Comparison of ENCODE assay signal across 8 cellular contexts in the genomic region with DNA sequence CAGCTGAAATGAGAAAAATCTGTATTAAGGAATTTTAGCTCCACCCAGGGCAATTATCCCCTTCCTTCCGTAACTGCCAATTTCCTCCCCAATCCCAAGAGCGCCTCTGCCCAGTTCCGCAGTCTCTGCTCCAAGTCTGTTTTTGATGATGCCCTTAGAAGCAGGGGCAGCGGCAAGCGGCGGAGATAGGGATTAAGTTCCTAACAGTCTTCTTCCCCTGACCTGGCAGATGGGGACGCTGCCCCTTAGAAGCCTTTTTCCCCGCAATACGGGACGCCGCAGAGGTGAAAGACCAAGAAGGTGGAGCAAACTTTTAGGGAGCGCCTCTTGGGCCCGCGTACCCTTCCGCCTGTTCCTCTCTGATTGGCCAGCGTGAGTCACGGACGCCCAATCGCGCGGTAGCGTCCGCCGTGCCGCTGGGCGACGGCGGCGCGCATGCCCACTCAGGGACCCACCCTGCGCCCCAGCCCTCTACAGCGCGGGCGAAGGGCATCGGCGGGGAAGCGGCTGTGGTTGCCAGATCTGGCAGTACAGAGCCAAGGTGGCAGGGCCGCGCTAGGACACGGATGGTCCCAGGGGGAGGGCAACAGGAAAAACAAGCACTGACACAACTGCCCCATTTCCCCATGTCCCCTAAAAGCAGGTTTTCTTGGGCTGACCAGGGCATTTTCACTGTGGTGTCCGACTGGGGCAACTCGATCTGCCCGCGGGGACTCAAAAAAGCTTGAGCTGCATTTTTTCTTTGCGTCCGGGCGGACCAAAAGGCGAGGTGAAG. TPM values are rescaled to one million over a fixed set of nuclear protein-coding genes. Genes with fewer than 3 reads are reported as not detected.
DNase-seq lines count a peak whose midpoint lies in the region; ATAC-seq, FAIRE-seq and TF ChIP-seq lines count a peak whose summit lies in the region.

No MANE protein-coding gene starts in this region.

- no peak overlapping the region for H4K5ac ChIP-seq in H1 (ENCODE audit: insufficient read length, low read depth, low read length)

- peak; percentile 67 for ATAC-seq in GM21360 (IDR thresholded peaks at IDR 0.05; ENCODE audit: unreplicated experiment)
- peak; percentile 70 for ATAC-seq in memory B cell (ENCODE audit: low read depth)

- CTCF ChIA-PET in H1 (lab: Charles Lee; ENCODE audit: partially characterized antibody) = interaction anchor here (0.6 to 1.8 kb wide), 6 partner anchors 10 to 74 kb away, joined by 3 to 4 read pairs (median 3); no protein-coding TSS in a partner anchor

- no peak overlapping the region for H2BK120ac ChIP-seq in H1 (replicated peaks; ENCODE audit: low read depth, low read length)

- WGBS in H1 (ENCODE audit: extremely low coverage in 1 of 2, insufficient coverage in 1 of 2, insufficient read length in 1 of 2, insufficient replicate concordance in 2 of 2, low coverage in 1 of 2, low lambda C conversion rate in 2 of 2, missing lambda C conversion rate in 1 of 2), 2 experiments = 1% methylated on average over 33 of the region's 48 CpGs; no CpG with 5 or more reads in 1 of the 2 experiments

- no peaks in the 10 kb centered on the region for H4K20me1 ChIP-seq in H1 (replicated peaks in 1 of 2; ENCODE audit: control insufficient read depth in 1 of 2, insufficient read depth in 2 of 2, low read length in 2 of 2)

- no peak overlapping the region for H2BK15ac ChIP-seq in H1 (ENCODE audit: low read length)

- peak overlapping the region; percentile 73 to 87 for H3K4me2 ChIP-seq in H1 (ENCODE audit: insufficient read depth in 1 of 2, low read depth in 2 of 2, low read length in 2 of 2)

- H3K4me3 Mint-ChIP-seq in memory B cell = peak overlapping the region; percentile 90

- peak overlapping the region; percentile 85; the same call in 1 of the 2 replicates for H3K27ac ChIP-seq in H1 (ENCODE audit: low read depth, low read length)

- TF ChIP-seq RAD21 in H1 (IDR thresholded peaks at IDR 0.05 in 1 of 2, conservative IDR thresholded peaks at IDR 0.05 in 1 of 2; ENCODE audit: low read depth in 2 of 2, low read length in 2 of 2) = no peak

- H3K79me1 ChIP-seq in H1 (ENCODE audit: low read depth, low read length) = peaks cover 3% of the 10 kb centered on the region; the same call in 1 of the 2 replicates

- no peak overlapping the region for H4K91ac ChIP-seq in H1 (replicated peaks; ENCODE audit: insufficient read length, low read length)

- H3K36me3 ChIP-seq in H1 (ENCODE audit: control insufficient read depth in 2 of 4, insufficient read depth in 4 of 4, low read length in 3 of 4) = no peaks in the 10 kb centered on the region

- peak overlapping the region; percentile 81; the same call in 1 of the 2 replicates for H4K8ac ChIP-seq in H1 (ENCODE audit: extremely low read depth, insufficient read depth, low read length)

- H3K9me3 Mint-ChIP-seq in memory B cell = no peaks in the 10 kb centered on the region

- no peak overlapping the region; the same call in 1 of the 2 replicates for H3K18ac ChIP-seq in H1 (ENCODE audit: extremely low read depth, low read length)

- peak; percentile 90 for DNase-seq in COLO829 (ENCODE audit: low spot score)
- peak; percentile 94 for DNase-seq in HT-29 (ENCODE audit: low spot score)
- peak; percentile 90 for DNase-seq in NK-92 treated with Interleukin-12 subunit alpha and Interleukin-12 subunit beta, amount 100 ng/mL, for 24 hours (lab: John Stamatoyannopoulos, UW)
- DNase-seq in activated CD8-positive, alpha-beta memory T cell treated with anti-CD3 and anti-CD28 coated beads for 4 hours (ENCODE audit: low read depth in 2 of 2) = peak; percentile 69 to 77
- peak; percentile 73 to 86 for DNase-seq in H1 (ENCODE audit: low read depth in 1 of 2, low spot score in 2 of 2)
- DNase-seq in memory B cell (ENCODE audit: low spot score in 2 of 2) = peak; percentile 76 to 79
- DNase-seq in stimulated activated CD8-positive, alpha-beta memory T cell treated with anti-CD3 and anti-CD28 coated beads, Interleukin-12 subunit alpha, Interleukin-12 subunit beta, amount 100 ng/mL, for 24 hours (ENCODE audit: extremely low read depth) = peak; percentile 79

- H3K79me2 ChIP-seq in H1 (ENCODE audit: control insufficient read depth in 1 of 2, insufficient read depth in 2 of 2, low read length in 2 of 2) = peaks cover 0 to 28% of the 10 kb centered on the region in 2 experiments; a peak in 2 of 4 replicates

- H3K27me3 ChIP-seq in H1 (replicated peaks in 1 of 4; ENCODE audit: control insufficient read depth in 3 of 4, extremely low read depth in 1 of 4, insufficient read depth in 3 of 4, low read length in 3 of 4) = no peaks in the 10 kb centered on the region

- no peaks in the 10 kb centered on the region for H3K27me3 Mint-ChIP-seq in memory B cell

- H3K56ac ChIP-seq in H1 (replicated peaks; ENCODE audit: insufficient read length, low read depth, low read length) = no peak overlapping the region

- FAIRE-seq in H1 (lab: Jason Lieb, UNC) = peak; percentile 79

- no peak overlapping the region for H3K14ac ChIP-seq in H1 (ENCODE audit: insufficient read length)

- H3K36me3 Mint-ChIP-seq in memory B cell = no peaks in the 10 kb centered on the region

- H2AK5ac ChIP-seq in H1 (ENCODE audit: low read depth, low read length) = no peak overlapping the region

- no peak overlapping the region for H3K4ac ChIP-seq in H1 (replicated peaks; ENCODE audit: insufficient read length, low read depth, low read length)

- H3K4me1 ChIP-seq in H1 (replicated peaks in 1 of 4; ENCODE audit: control insufficient read depth in 3 of 4, insufficient read depth in 4 of 4, low read length in 3 of 4) = peaks cover 2 to 12% (median 4%) of the 10 kb centered on the region in 4 experiments; a peak in 5 of 7 replicates

- H3K23ac ChIP-seq in H1 (ENCODE audit: insufficient read length) = no peak overlapping the region

- peaks cover 20% of the 10 kb centered on the region for H3K4me1 Mint-ChIP-seq in memory B cell

- peak overlapping the region; percentile 82 to 96 (median 86) for H3K4me3 ChIP-seq in H1 (ENCODE audit: extremely low read depth in 1 of 4, insufficient read depth in 2 of 4, low read depth in 3 of 4, low read length in 4 of 4)

- no peak for TF ChIP-seq EP300 in H1 (IDR thresholded peaks at IDR 0.05; ENCODE audit: borderline replicate concordance in 1 of 2, low read depth in 2 of 2, low read length in 2 of 2)

- H3K9me3 ChIP-seq in H1 (ENCODE audit: insufficient read depth in 2 of 2, low read depth in 1 of 2, low read length in 1 of 2) = no peaks in the 10 kb centered on the region

- H2AFZ ChIP-seq in H1 (ENCODE audit: low read length) = peak overlapping the region; percentile 54

- H3K23me2 ChIP-seq in H1 (ENCODE audit: low read depth, low read length) = no peaks in the 10 kb centered on the region

- H2BK12ac ChIP-seq in H1 (ENCODE audit: low read depth, low read length) = no peak overlapping the region

- no peak for TF ChIP-seq CTCF in H1 (IDR thresholded peaks at IDR 0.05; ENCODE audit: control extremely low read depth in 1 of 3, insufficient read depth in 1 of 3, low read depth in 1 of 3, low read length in 3 of 3)

- no peak overlapping the region for H2BK20ac ChIP-seq in H1 (ENCODE audit: low read length)

- H2BK5ac ChIP-seq in H1 (ENCODE audit: low read depth, low read length) = peak overlapping the region; percentile 80; the same call in 1 of the 2 replicates

- peak overlapping the region; percentile 95 for H3K27ac Mint-ChIP-seq in memory B cell

- POLR2A ChIA-PET in H1 (lab: Charles Lee; ENCODE audit: partially characterized antibody) = interaction anchor here (0.9 to 1.4 kb wide), 3 partner anchors 22 to 46 kb away, joined by 3 to 6 read pairs (median 3); no protein-coding TSS in a partner anchor

- TF ChIP-seq POLR2A in H1 (IDR thresholded peaks at IDR 0.05; ENCODE audit: control extremely low read depth in 1 of 2, low read depth in 2 of 2, low read length in 2 of 2) = peak in 1 of 2 experiments; percentile 42; a peak in 1 of 3 replicates

- H3K9ac ChIP-seq in H1 (replicated peaks in 1 of 4; ENCODE audit: extremely low read depth in 1 of 4, low read depth in 3 of 4, low read length in 3 of 4) = peak overlapping the region; percentile 53 to 80 (median 64); a peak in 6 of 7 replicates

TF ChIP-seq in H1, 55 proteins besides CTCF, POLR2A, EP300 and RAD21 (continues in another document):
- TF ChIP-seq HDAC2 (IDR thresholded peaks at IDR 0.05; ENCODE audit: borderline replicate concordance in 1 of 2, low read depth in 2 of 2, low read length in 2 of 2) (0 out of 4 replicates have a peak, but pooled peaks of 1 of the 2 experiments have one; percentile 57), PHF8 (conservative IDR thresholded peaks at IDR 0.05; ENCODE audit: low read depth, low read length) (peak; percentile 61), MAFK (IDR thresholded peaks at IDR 0.05; ENCODE audit: low read depth, low read length) (no peak), SP4 (IDR thresholded peaks at IDR 0.05; ENCODE audit: low read length) (peak; percentile 28; the same call in 1 of the 2 replicates), NRF1 (IDR thresholded peaks at IDR 0.05; ENCODE audit: low read depth, low read length) (peak; percentile 48), TAF1 (IDR thresholded peaks at IDR 0.05; ENCODE audit: low read depth, low read length) (peak; percentile 77), SRF (IDR thresholded peaks at IDR 0.05; ENCODE audit: low read depth, low read length) (no peak), ASH2L (IDR thresholded peaks at IDR 0.05; ENCODE audit: low read length) (peak; percentile 74), TBP (IDR thresholded peaks at IDR 0.05; ENCODE audit: low read depth, low read length) (peak; percentile 19), NANOG (IDR thresholded peaks at IDR 0.05; ENCODE audit: insufficient read depth, low read depth, low read length, poor library complexity, severe bottlenecking) (no peak), CHD2 (IDR thresholded peaks at IDR 0.05; ENCODE audit: low read length) (0 out of 2 replicates have a peak, but pooled peaks have one; percentile 49), SAP30 (IDR thresholded peaks at IDR 0.05; ENCODE audit: insufficient read depth, insufficient replicate concordance, low read length) (peak; percentile 64), MAX (IDR thresholded peaks at IDR 0.05) (peak; percentile 92), CREB1 (IDR thresholded peaks at IDR 0.05) (no peak; the same call in none of the 2 replicates)

RNA-seq across cellular contexts. Expression of gene TDRD3, which starts 0.8 kb away (rescaled TPM):
- total RNA-seq in HT-29 (2014; rRNA removed; shearing (Covaris generic)) = 8.9 and 10.2 TPM in 2 replicates
- 14.7 TPM in 2 replicates for total RNA-seq in H1 (2021; fragmentation: NEBNext Ultra II Directional; extraction: Animal tissue kit (Norgen Biotek cat#: 25700))
- polyA plus RNA-seq in H1 (2011; rRNA removed) = 1.4 and 2.5 TPM in 2 replicates
- polyA plus RNA-seq in H1 (2011; cell fraction: cytosol; rRNA removed) = 4.4 TPM
- polyA plus RNA-seq in H1 (2011; cell fraction: nucleus; rRNA removed) = 2.8 TPM
- polyA plus RNA-seq in H1 (2012, experiment 1 of 2) = 6.8 to 10.5 TPM (median 8.2 TPM) in 4 replicates
- polyA plus RNA-seq in H1 (2012, experiment 2 of 2) = 1.1 TPM
- polyA plus RNA-seq in H1 (2013, experiment 1 of 2) = 10.1 TPM
- 9.6 TPM for polyA plus RNA-seq in H1 (2013, experiment 2 of 2)
- polyA minus RNA-seq in H1 (2011; rRNA and poly(A)+ RNA removed) = 9.2 and 14.7 TPM in 2 replicates
- 5.8 TPM for polyA minus RNA-seq in H1 (2011; cell fraction: cytosol; rRNA and poly(A)+ RNA removed)
- polyA minus RNA-seq in H1 (2011; cell fraction: nucleus; rRNA and poly(A)+ RNA removed) = 24.6 TPM

Comparison
In these comparisons a context has a peak if more than half of its experiments do, and no peak if none do; other contexts are left out.
1. Peak in every context shown above with its lines: DNase-seq, ATAC-seq, H3K4me3 ChIP-seq and H3K27ac ChIP-seq.